22 cellular contexts compared by ENCODE assay signal in genomic region chr6:90033872-90034271, GRCh38.
DNase-seq lines count a peak whose midpoint lies in the region; ATAC-seq, FAIRE-seq and TF ChIP-seq lines count a peak whose summit lies in the region.
"Had no signal": no experiment of that assay in that cellular context is flagged by ENCODE, and none has a peak within 500 bp of the region (broad histone marks: within the 10 kb centered on the region; RNA-seq: fewer than 3 reads in every experiment).

No MANE protein-coding gene starts in this region.

- H3K4me3 Mint-ChIP-seq in brain (no peak overlapping the region), neural progenitor cell (peak overlapping the region; percentile 27)
- H3K4me3 Mint-ChIP-seq in activated CD4-positive, alpha-beta T cell treated with anti-CD3 and anti-CD28 coated beads for 36 hours, result no peak overlapping the region

- no peak overlapping the region for H3K27ac ChIP-seq in neural progenitor cell
- no peak overlapping the region for H3K27ac ChIP-seq in uterus
- H3K27ac ChIP-seq: BLaER1, GM23248, SJCRH30 had no signal

- peak overlapping the region in 3 of 5 experiments; percentile 12 to 74 (median 67) for H3K27ac Mint-ChIP-seq in brain
- peak overlapping the region; percentile 88 for H3K27ac Mint-ChIP-seq in neural progenitor cell
- no peak overlapping the region for H3K27ac Mint-ChIP-seq in activated CD4-positive, alpha-beta T cell treated with anti-CD3 and anti-CD28 coated beads for 36 hours
- H3K27ac Mint-ChIP-seq: CD4-positive, alpha-beta memory T cell had no signal

- H3K4me3 ChIP-seq in Loucy (ENCODE audit: low read length, poor library complexity, severe bottlenecking) (peak overlapping the region; percentile 18), neural progenitor cell (no peak overlapping the region), uterus (no peak overlapping the region)
- H3K4me3 ChIP-seq: BLaER1, GM23248, HAP-1, SJCRH30 had no signal

- no peak for TF ChIP-seq POLR2A in uterus (IDR thresholded peaks at IDR 0.05)

- no peaks in the 10 kb centered on the region for H3K9me3 ChIP-seq in Loucy (ENCODE audit: insufficient read depth, low read depth, low read length)
- H3K9me3 ChIP-seq in neural progenitor cell (ENCODE audit: low read depth), result no peaks in the 10 kb centered on the region
- no peaks in the 10 kb centered on the region for H3K9me3 ChIP-seq in uterus
- H3K9me3 ChIP-seq: BLaER1, HAP-1 had no signal

- H3K4me1 Mint-ChIP-seq in brain (peaks cover 40% of the 10 kb centered on the region), neural progenitor cell (peaks cover 44% of the 10 kb centered on the region)
- H3K4me1 Mint-ChIP-seq in activated CD4-positive, alpha-beta T cell treated with anti-CD3 and anti-CD28 coated beads for 36 hours, result peaks cover 69% of the 10 kb centered on the region

- no peak for ATAC-seq in activated CD4-positive, alpha-beta T cell treated with anti-CD3 and anti-CD28 coated beads for 36 hours
- ATAC-seq: Panc1 had no signal

- DNase-seq in D721Med (ENCODE audit: insufficient read length, low spot score) (no peak), neural progenitor cell (ENCODE audit: low spot score) (no peak), iPS-NIHi7 (ENCODE audit: extremely low spot score) (no peak), uterus (no peak)
- no peak for DNase-seq in activated CD4-positive, alpha-beta T cell treated with anti-CD3 and anti-CD28 coated beads for 36 hours
- DNase-seq: CD4-positive, alpha-beta memory T cell; DMS153; GM23248; MM.1S; NCI-H1048; NCI-H1417 treated with DMSO at 0.1 percent for 48 hours; NCI-H187; NCI-H2107; NCI-H69; SJCRH30 had no signal

- no peaks in the 10 kb centered on the region for H3K9me2 ChIP-seq in Loucy (replicated peaks; ENCODE audit: low read depth, low read length)

- CTCF ChIA-PET in activated CD4-positive, alpha-beta T cell treated with anti-CD3 and anti-CD28 coated beads for 36 hours (lab: Charles Lee), result no interaction called here

- no peaks in the 10 kb centered on the region for H3K27me3 ChIP-seq in Loucy (ENCODE audit: insufficient read depth, low read length, poor library complexity, severe bottlenecking)
- no peaks in the 10 kb centered on the region for H3K27me3 ChIP-seq in neural progenitor cell
- no peaks in the 10 kb centered on the region for H3K27me3 ChIP-seq in uterus
- H3K27me3 ChIP-seq: BLaER1, SJCRH30 had no signal

- FAIRE-seq in D721Med (lab: Jason Lieb, UNC), result peak; percentile 48
- FAIRE-seq: G401.6, GM12892 had no signal

- no peaks in the 10 kb centered on the region for H4K20me1 ChIP-seq in Loucy (ENCODE audit: insufficient read depth, low read length, poor library complexity, severe bottlenecking)
- H4K20me1 ChIP-seq in neural progenitor cell (ENCODE audit: low read depth), result no peaks in the 10 kb centered on the region

- peak overlapping the region; percentile 62 for H3K4me2 ChIP-seq in Loucy (ENCODE audit: low read depth, low read length, poor library complexity, severe bottlenecking)
- no peak overlapping the region for H3K4me2 ChIP-seq in neural progenitor cell
- H3K4me2 ChIP-seq: BLaER1 had no signal

- H3K9me3 Mint-ChIP-seq in brain (peaks cover 5 to 24% (median 15%) of the 10 kb centered on the region in 5 experiments), neural progenitor cell (peaks cover 16% of the 10 kb centered on the region)
- peaks cover 2% of the 10 kb centered on the region for H3K9me3 Mint-ChIP-seq in activated CD4-positive, alpha-beta T cell treated with anti-CD3 and anti-CD28 coated beads for 36 hours (ENCODE audit: low read depth)

- no peaks in the 10 kb centered on the region for H3K27me3 Mint-ChIP-seq in brain
- no peaks in the 10 kb centered on the region for H3K27me3 Mint-ChIP-seq in neural progenitor cell (ENCODE audit: insufficient read depth, low read depth)
- no peaks in the 10 kb centered on the region for H3K27me3 Mint-ChIP-seq in activated CD4-positive, alpha-beta T cell treated with anti-CD3 and anti-CD28 coated beads for 36 hours
- H3K27me3 Mint-ChIP-seq: CD4-positive, alpha-beta memory T cell had no signal

- H3F3A ChIP-seq in Loucy (ENCODE audit: low read depth) (0 out of 2 replicates have a peak, but pooled peaks cover 3% of the 10 kb centered on the region), neural progenitor cell (ENCODE audit: low read depth) (no peaks in the 10 kb centered on the region)

- intact Hi-C loops in activated CD4-positive, alpha-beta T cell treated with anti-CD3 and anti-CD28 coated beads for 36 hours (cut with DNase I, micrococcal nuclease), result no loop called here
- intact Hi-C loops in uterus (cut with DNase I; ENCODE audit: low total_unique reads), result no loop called here

- peaks cover 17% of the 10 kb centered on the region for H3K79me2 ChIP-seq in Loucy (ENCODE audit: insufficient read depth, low read length)
- no peaks in the 10 kb centered on the region for H3K79me2 ChIP-seq in neural progenitor cell (ENCODE audit: low read depth)

- H2AFZ ChIP-seq in Loucy (ENCODE audit: low read length), result no peak overlapping the region
- no peak overlapping the region for H2AFZ ChIP-seq in neural progenitor cell (replicated peaks)
- H2AFZ ChIP-seq: GM23248 had no signal

- H3K36me3 Mint-ChIP-seq in brain (peaks cover 26% of the 10 kb centered on the region), neural progenitor cell (peaks cover 14% of the 10 kb centered on the region)
- H3K36me3 Mint-ChIP-seq in activated CD4-positive, alpha-beta T cell treated with anti-CD3 and anti-CD28 coated beads for 36 hours (ENCODE audit: low read depth), result peaks cover 68% of the 10 kb centered on the region

- H3K9ac ChIP-seq in Loucy (ENCODE audit: low read depth, low read length, poor library complexity, severe bottlenecking) (no peak overlapping the region), neural progenitor cell (no peak overlapping the region)
- H3K9ac ChIP-seq: BLaER1, GM23248 had no signal

- TF ChIP-seq CTCF in D721Med (IDR thresholded peaks at IDR 0.05; ENCODE audit: insufficient read depth, missing control alignments) (no peak), Loucy (conservative IDR thresholded peaks at IDR 0.05; ENCODE audit: low read length) (no peak), brain (conservative IDR thresholded peaks at IDR 0.05) (no peak), neural progenitor cell (IDR thresholded peaks at IDR 0.05) (no peak), uterus (IDR thresholded peaks at IDR 0.05) (no peak)

- H3K36me3 ChIP-seq in Loucy (ENCODE audit: insufficient read depth, low read length), result no peaks in the 10 kb centered on the region; the same call in 1 of the 2 replicates
- H3K36me3 ChIP-seq in neural progenitor cell, result no peaks in the 10 kb centered on the region
- H3K36me3 ChIP-seq in uterus, result no peaks in the 10 kb centered on the region
- H3K36me3 ChIP-seq: HAP-1, SJCRH30 had no signal

- POLR2A ChIA-PET in activated CD4-positive, alpha-beta T cell treated with anti-CD3 and anti-CD28 coated beads for 36 hours (lab: Charles Lee), result no interaction called here

- H3K4me1 ChIP-seq in Loucy (ENCODE audit: insufficient read depth, low read length, poor library complexity, severe bottlenecking) (peaks cover 47% of the 10 kb centered on the region), neural progenitor cell (no peaks in the 10 kb centered on the region), uterus (no peaks in the 10 kb centered on the region)
- H3K4me1 ChIP-seq: BLaER1, HAP-1, SJCRH30 had no signal
